8 cellular contexts compared by ENCODE assay signal in the genomic region with DNA sequence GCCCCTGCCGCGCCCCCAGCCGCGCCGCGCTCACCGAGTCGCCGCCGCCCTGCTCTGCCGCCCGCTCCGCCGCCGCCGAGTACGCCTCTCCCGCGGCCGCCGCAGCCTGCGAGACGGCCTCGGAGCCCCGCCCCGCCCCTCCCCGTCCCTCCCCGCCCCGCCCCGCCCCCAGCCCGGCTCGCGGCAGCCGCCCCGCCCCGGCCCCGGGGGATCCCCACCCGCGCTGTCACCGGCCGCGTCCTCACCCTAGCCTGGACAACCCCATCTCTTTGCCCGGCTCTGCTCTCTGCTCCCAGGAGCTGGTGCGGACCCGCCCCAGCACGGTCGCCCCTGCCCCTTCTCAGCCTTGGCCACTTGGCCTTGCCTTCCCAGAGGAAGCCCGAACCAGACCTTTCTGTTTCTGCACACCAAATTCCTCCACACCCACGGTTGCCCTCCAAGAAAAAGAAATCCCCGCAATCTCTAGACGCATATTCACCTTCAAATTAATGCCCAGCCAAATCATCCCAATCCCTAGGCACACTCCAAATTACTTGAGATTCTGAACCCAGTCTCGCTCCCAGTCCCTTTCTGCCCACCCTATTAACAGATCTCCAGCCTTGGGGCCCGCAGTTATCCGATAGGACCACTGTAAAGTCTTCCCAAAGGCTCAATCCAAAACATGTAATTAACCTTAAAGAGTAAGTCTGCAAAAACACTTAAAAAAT. TPM values are rescaled to one million over a fixed set of nuclear protein-coding genes. Genes with fewer than 3 reads are reported as not detected.
DNase-seq lines count a peak whose midpoint lies in the region; ATAC-seq, FAIRE-seq and TF ChIP-seq lines count a peak whose summit lies in the region.

TSS of gene CYRIA (minus strand) at position 89 of the 707 bp plus-strand sequence. CDS start 77,715 bp downstream, outside the sequence.

- H3K4me3 ChIP-seq in cardiac fibroblast (replicated peaks in 1 of 2; ENCODE audit: low read depth in 2 of 2, low read length in 2 of 2): peak within 1 kb of the TSS; percentile 65 to 71
- H3K4me3 ChIP-seq in kidney (ENCODE audit: low read length in 2 of 2): peak within 1 kb of the TSS; percentile 51 to 60

- H3K9me3 ChIP-seq in kidney (ENCODE audit: control insufficient read depth in 1 of 2, low read length in 2 of 2): no peaks in the 10 kb centered on the region

- no peaks in the 10 kb centered on the region for H3K36me3 ChIP-seq in kidney (ENCODE audit: control insufficient read depth in 1 of 2, insufficient read depth in 2 of 2, low read length in 2 of 2)

- FAIRE-seq in kidney (lab: Jason Lieb, UNC): no peak

- no peak within 1 kb of the TSS for H3K27ac ChIP-seq in kidney (ENCODE audit: low read depth in 2 of 2, low read length in 2 of 2)

- TF ChIP-seq CTCF in cardiac fibroblast (IDR thresholded peaks at IDR 0.05; ENCODE audit: low read depth, low read length) (no peak), kidney (IDR thresholded peaks at IDR 0.05; ENCODE audit: borderline replicate concordance, extremely low read depth, insufficient read depth) (no peak)

- intact Hi-C loops in kidney (cut with DNase I): no loop called here

- peaks cover 0 to 7% of the 10 kb centered on the region in 2 donors for H3K4me1 ChIP-seq in kidney (ENCODE audit: control insufficient read depth in 1 of 2, insufficient read depth in 1 of 2, low read depth in 1 of 2, low read length in 2 of 2)

- DNase-seq in AG08395 (ENCODE audit: low spot score) (peak; percentile 52), T-helper 9 cell (peak; percentile 20), cardiac fibroblast (ENCODE audit: low read depth in 2 of 2) (peak; percentile 38 to 40), kidney (peak; percentile 84), GF-D8 (lab: John Stamatoyannopoulos, UW) (no peak)
- DNase-seq in stimulated activated CD4-positive, alpha-beta T cell treated with anti-CD3 and anti-CD28 coated beads, Interleukin-12 subunit alpha, Interleukin-12 subunit beta, amount 100 ng/mL, for 4 hours: peak; percentile 46

- H3K9ac ChIP-seq in kidney (ENCODE audit: low read length in 2 of 2): peak within 1 kb of the TSS; percentile 35 to 57

- ATAC-seq in GM19351 (IDR thresholded peaks at IDR 0.05; ENCODE audit: unreplicated experiment) (peak; percentile 48), HG03520 (IDR thresholded peaks at IDR 0.05; ENCODE audit: unreplicated experiment) (peak; percentile 48)

RNA-seq across cellular contexts. Expression of gene CYRIA, which starts in this region (rescaled TPM):
- 11.8 TPM for total RNA-seq in kidney
- 1.0 TPM for polyA plus RNA-seq in kidney (ENCODE audit: insufficient read depth, low read depth, low replicate concordance)
